Comparison of ENCODE assay signal across 31 cellular contexts in genomic region chr9:86663905-86664304, GRCh38.
"Had no signal": no experiment of that assay in that cellular context is flagged by ENCODE, and none has a peak within 500 bp of the region (broad histone marks: within the 10 kb centered on the region; RNA-seq: fewer than 3 reads in every experiment).

No MANE protein-coding gene starts in this region.

- H3K27me3 ChIP-seq: adrenal gland, brain microvascular endothelial cell, breast epithelium, colonic mucosa had no signal

- H3K27ac ChIP-seq: adrenal gland, brain microvascular endothelial cell, breast epithelium, colonic mucosa, VCaP had no signal

- H3K36me3 ChIP-seq: adrenal gland, brain microvascular endothelial cell, breast epithelium, colonic mucosa had no signal

- ATAC-seq: activated CD8-positive, alpha-beta T cell treated with anti-CD3 and anti-CD28 coated beads for 36 hours; activated T-cell treated with anti-CD3 and anti-CD28 coated beads, Interleukin-2, amount 50 U/mL, for 4 hours; activated T-cell treated with anti-CD3 and anti-CD28 coated beads, Interleukin-2, amount 50 U/mL, for 72 hours; activated T-helper 17 cell treated with anti-CD3 and anti-CD28 coated beads, Interleukin-2, amount 50 U/mL, for 72 hours had no signal

- DNase-seq: activated B cell treated with CpG ODN at 0.5 μM for 24 hours; activated CD4-positive, alpha-beta memory T cell treated with anti-CD3 and anti-CD28 coated beads for 36 hours; activated CD4-positive, alpha-beta T cell treated with anti-CD3 and anti-CD28 coated beads for 4 hours; activated CD4-positive, alpha-beta T cell treated with anti-CD3 and anti-CD28 coated beads, Interleukin-2, amount 10 ng/mL, durations not matched to agents 24 days and 14 days; activated CD4-positive, alpha-beta T cell treated with anti-CD3 and anti-CD28 coated beads, Interleukin-2, amount 50 U/mL, for 1 hour; activated CD4-positive, alpha-beta T cell treated with anti-CD3 and anti-CD28 coated beads, Interleukin-2, amount 50 U/mL, for 4 hours; activated CD4-positive, CD25-positive, alpha-beta regulatory T cell treated with anti-CD3 and anti-CD28 coated beads, Interleukin-2, amount 50 U/mL, for 72 hours; activated CD8-positive, alpha-beta memory T cell treated with anti-CD3 and anti-CD28 coated beads, Interleukin-2, amount 50 U/mL, for 4 hours; activated CD8-positive, alpha-beta T cell treated with anti-CD3 and anti-CD28 coated beads for 36 hours; activated effector memory CD4-positive, alpha-beta T cell treated with anti-CD3 and anti-CD28 coated beads, Interleukin-2, amount 50 U/mL, for 16 hours; activated gamma-delta T cell treated with Interleukin-2 at 50 U/mL for 16 hours; activated naive CD4-positive, alpha-beta T cell; activated naive CD4-positive, alpha-beta T cell treated with anti-CD3 and anti-CD28 coated beads for 36 hours; activated naive CD4-positive, alpha-beta T cell treated with anti-CD3 and anti-CD28 coated beads, Interleukin-2, amount 50 U/mL, for 16 hours; activated naive CD8-positive, alpha-beta T cell treated with anti-CD3 and anti-CD28 coated beads for 36 hours; activated T-cell treated with anti-CD3 and anti-CD28 coated beads for 4 hours; activated T-cell treated with anti-CD3 and anti-CD28 coated beads, Interleukin-2, amount 50 U/mL, for 1 hour; activated T-cell treated with anti-CD3 and anti-CD28 coated beads, Interleukin-2, amount 50 U/mL, for 4 hours; activated T-cell treated with anti-CD3 and anti-CD28 coated beads, Interleukin-2, amount 50 U/mL, for 72 hours; adrenal gland; amniotic stem cell; aorta; brain microvascular endothelial cell; cerebellar nuclear complex; colonic mucosa; T-helper 2 cell; T-helper 9 cell had no signal

- H3K4me1 ChIP-seq: adrenal gland, breast epithelium, colonic mucosa had no signal

- FAIRE-seq: TTC549 had no signal

- H3K4me3 ChIP-seq: adrenal gland, breast epithelium, colonic mucosa had no signal

- H3K9me3 ChIP-seq: adrenal gland, breast epithelium, colonic mucosa had no signal
